In genomic region chrX:115547448-115547847, GRCh38 we compare ENCODE assay signal across 20 cellular contexts. TPM values are rescaled to one million over a fixed set of nuclear protein-coding genes. Genes with fewer than 3 reads are reported as not detected.
A peak's percentile ranks its signal among the peaks of the same experiment; 100 is the strongest.
DNase-seq lines count a peak whose midpoint lies in the region; ATAC-seq and TF ChIP-seq lines count a peak whose summit lies in the region.
"Had no signal": no experiment of that assay in that cellular context is flagged by ENCODE, and none has a peak within 500 bp of the region (broad histone marks: within the 10 kb centered on the region; RNA-seq: fewer than 3 reads in every experiment).

No MANE protein-coding gene starts in this region.

- TF ChIP-seq CTCF in HFFc6 (IDR thresholded peaks at IDR 0.05) (peak; percentile 11; the same call in 1 of the 2 replicates), choroid plexus epithelial cell (conservative IDR thresholded peaks at IDR 0.05; ENCODE audit: low read depth, low read length) (peak; percentile 29)

- H3K4me3 Mint-ChIP-seq in HFFc6: no peak overlapping the region
- no peak overlapping the region for H3K4me3 Mint-ChIP-seq in CD4-positive, alpha-beta memory T cell
- H3K4me3 Mint-ChIP-seq: nephron had no signal

- POLR2A ChIA-PET in CD4-positive, alpha-beta memory T cell (lab: Charles Lee; ENCODE audit: partially characterized antibody): no interaction called here

- H3K27me3 ChIP-seq in CD4-positive, alpha-beta memory T cell (ENCODE audit: insufficient read depth, low read length): no peaks in the 10 kb centered on the region

- peak; percentile 20 for DNase-seq in DMS 273 (lab: John Stamatoyannopoulos, UW; ENCODE audit: unreplicated experiment)
- no peak for DNase-seq in DMS 273 treated with DMSO at 0.1 percent for 48 hours (lab: John Stamatoyannopoulos, UW)
- no peak for DNase-seq in HFFc6
- DNase-seq in choroid plexus epithelial cell (ENCODE audit: low read depth): no peak
- DNase-seq in lung microvascular endothelial cell (ENCODE audit: low read depth in 2 of 2): peak; percentile 13 to 15
- no peak for DNase-seq in CD4-positive, alpha-beta memory T cell
- DNase-seq in COR-L47 (lab: John Stamatoyannopoulos, UW): no peak
- DNase-seq: activated CD4-positive, CD25-positive, alpha-beta regulatory T cell; activated effector memory CD4-positive, alpha-beta T cell treated with Interleukin-2 at 50 U/mL for 16 hours; amniotic stem cell; cerebellar nuclear complex; EL; GM23248; NCI-H1694; NCI-H748 treated with DMSO at 0.1 percent for 48 hours; stimulated activated naive CD4-positive, alpha-beta T cell had no signal

- H3K4me3 ChIP-seq in choroid plexus epithelial cell (ENCODE audit: low read depth, low read length): no peak overlapping the region
- H3K4me3 ChIP-seq in CD4-positive, alpha-beta memory T cell (ENCODE audit: low read length in 2 of 2): no peak overlapping the region
- H3K4me3 ChIP-seq: GM23248, tibial nerve had no signal

- no peaks in the 10 kb centered on the region for H3K9me3 ChIP-seq in CD4-positive, alpha-beta memory T cell (ENCODE audit: control insufficient read depth in 1 of 2, low read length in 2 of 2)
- H3K9me3 ChIP-seq: tibial nerve had no signal

- no peaks in the 10 kb centered on the region for H3K4me1 ChIP-seq in CD4-positive, alpha-beta memory T cell (ENCODE audit: insufficient read depth, low read length)
- H3K4me1 ChIP-seq: tibial nerve had no signal

- no peak for ATAC-seq in GM21529 (IDR thresholded peaks at IDR 0.05; ENCODE audit: unreplicated experiment)

- no peak overlapping the region for H3K27ac ChIP-seq in CD4-positive, alpha-beta memory T cell (ENCODE audit: low read depth, low read length)
- H3K27ac ChIP-seq: 22Rv1, GM23248, tibial nerve had no signal

- H3K36me3 ChIP-seq in CD4-positive, alpha-beta memory T cell (ENCODE audit: insufficient read depth, low read length): no peaks in the 10 kb centered on the region
- H3K36me3 ChIP-seq: tibial nerve had no signal

- no peak overlapping the region for H3K27ac Mint-ChIP-seq in HFFc6
- no peak overlapping the region for H3K27ac Mint-ChIP-seq in CD4-positive, alpha-beta memory T cell
- H3K27ac Mint-ChIP-seq: nephron had no signal

- CTCF ChIA-PET in CD4-positive, alpha-beta memory T cell (lab: Charles Lee; ENCODE audit: partially characterized antibody): no interaction called here

- intact Hi-C loops in CD4-positive, alpha-beta memory T cell (cut with micrococcal nuclease): no loop called here

- no peaks in the 10 kb centered on the region for H3K27me3 Mint-ChIP-seq in HFFc6 (ENCODE audit: insufficient read depth)
- H3K27me3 Mint-ChIP-seq in CD4-positive, alpha-beta memory T cell: no peaks in the 10 kb centered on the region

- H3K36me3 Mint-ChIP-seq in HFFc6 (ENCODE audit: low read depth): no peaks in the 10 kb centered on the region
- no peaks in the 10 kb centered on the region for H3K36me3 Mint-ChIP-seq in CD4-positive, alpha-beta memory T cell

- H3K4me1 Mint-ChIP-seq in HFFc6 (ENCODE audit: low read depth): peaks cover 4% of the 10 kb centered on the region
- no peaks in the 10 kb centered on the region for H3K4me1 Mint-ChIP-seq in CD4-positive, alpha-beta memory T cell

- no peaks in the 10 kb centered on the region for H3K9me3 Mint-ChIP-seq in HFFc6
- no peaks in the 10 kb centered on the region for H3K9me3 Mint-ChIP-seq in CD4-positive, alpha-beta memory T cell
- H3K9me3 Mint-ChIP-seq: nephron had no signal

RNA-seq across cellular contexts. Expression of gene PLS3, which starts 13.5 kb away (rescaled TPM):
- 100 to 1,000 TPM; 206 to 281 (median 254) TPM for total RNA-seq in HFFc6 (2021; fragmentation: NEBNext Ultra II Directional; extraction: Animal tissue kit (Norgen Biotek cat#: 25700))
- total RNA-seq in lung microvascular endothelial cell: 277 and 321 TPM in 2 replicates
- under 1 TPM; 0.14 to 0.15 TPM for total RNA-seq in CD4-positive, alpha-beta memory T cell
- polyA plus RNA-seq in CD4-positive, alpha-beta memory T cell: under 1 TPM in 1 of 2 donors, not detected in 1; 0.76 TPM

Comparison
In these comparisons a context has a peak if more than half of its experiments do, and no peak if none do; other contexts are left out.
1. DNase-seq: peak in DMS 273 (single experiment) and lung microvascular endothelial cell (2 of 2); none in DMS 273 treated with DMSO at 0.1 percent for 48 hours (single experiment), HFFc6 (single experiment), choroid plexus epithelial cell (single experiment), CD4-positive, alpha-beta memory T cell (0 of 5) and COR-L47 (single experiment).
2. RNA of gene PLS3, which starts 13.5 kb away (total RNA-seq): 277 to 321 TPM in lung microvascular endothelial cell and 206 to 281 TPM in HFFc6; 0.14 to 0.15 TPM in CD4-positive, alpha-beta memory T cell; every median in the first group is over 100 times any median in the second.